ENCODE assay signal across 8 cellular contexts in genomic region chr1:192539450-192540132, GRCh38. TPM values are rescaled to one million over a fixed set of nuclear protein-coding genes. Genes with fewer than 3 reads are reported as not detected.
DNase-seq lines count a peak whose midpoint lies in the region; ATAC-seq and TF ChIP-seq lines count a peak whose summit lies in the region.

No MANE protein-coding gene starts in this region.

- peaks cover 6% of the 10 kb centered on the region for H3K4me1 Mint-ChIP-seq in Caco-2 (ENCODE audit: low read depth, unreplicated experiment)

- H3K27me3 Mint-ChIP-seq in Caco-2 (ENCODE audit: insufficient read depth, unreplicated experiment): no peaks in the 10 kb centered on the region

- peak overlapping the region; percentile 25 for H3K9ac ChIP-seq in HUES6 (ENCODE audit: low read length)

- ATAC-seq in body of pancreas (peak; percentile 94), GM18505 (IDR thresholded peaks at IDR 0.05; ENCODE audit: unreplicated experiment) (no peak), GM18867 (IDR thresholded peaks at IDR 0.05; ENCODE audit: unreplicated experiment) (no peak)

- H3K9me3 Mint-ChIP-seq in Caco-2 (ENCODE audit: unreplicated experiment): no peaks in the 10 kb centered on the region

- no peaks in the 10 kb centered on the region for H3K4me1 ChIP-seq in Caco-2
- H3K4me1 ChIP-seq in HUES6 (ENCODE audit: control insufficient read depth, insufficient read depth, low read length): peaks cover 14% of the 10 kb centered on the region
- peaks cover 11% of the 10 kb centered on the region for H3K4me1 ChIP-seq in body of pancreas
- peaks cover 10% of the 10 kb centered on the region for H3K4me1 ChIP-seq in thymus (ENCODE audit: control insufficient read depth, insufficient read depth, low read length)

- no peaks in the 10 kb centered on the region for H3K36me3 ChIP-seq in Caco-2 (ENCODE audit: control insufficient read depth, insufficient read depth, low read length)
- no peaks in the 10 kb centered on the region for H3K36me3 ChIP-seq in HUES6 (ENCODE audit: control insufficient read depth, insufficient read depth, low read length)
- H3K36me3 ChIP-seq in body of pancreas (replicated peaks in 1 of 2; ENCODE audit: insufficient read depth in 1 of 2, low read depth in 2 of 2): no peaks in the 10 kb centered on the region
- no peaks in the 10 kb centered on the region for H3K36me3 ChIP-seq in kidney epithelial cell (ENCODE audit: control insufficient read depth, insufficient read depth, low read length)
- no peaks in the 10 kb centered on the region for H3K36me3 ChIP-seq in thymus (ENCODE audit: control insufficient read depth, insufficient read depth)

- H3K27me3 ChIP-seq in Caco-2 (replicated peaks; ENCODE audit: control insufficient read depth, insufficient read depth, low read length): no peaks in the 10 kb centered on the region
- no peaks in the 10 kb centered on the region for H3K27me3 ChIP-seq in HUES6 (ENCODE audit: control insufficient read depth, insufficient read depth, low read length)
- no peaks in the 10 kb centered on the region for H3K27me3 ChIP-seq in body of pancreas
- H3K27me3 ChIP-seq in kidney epithelial cell (ENCODE audit: control insufficient read depth, insufficient read depth, low read length): no peaks in the 10 kb centered on the region
- H3K27me3 ChIP-seq in thymus (ENCODE audit: control insufficient read depth, insufficient read depth): no peaks in the 10 kb centered on the region

- WGBS in body of pancreas, 2 donors: 35 to 38% methylated on average over 4 of the region's 4 CpGs
- 50% methylated on average over 4 of the region's 4 CpGs for WGBS in thymus

- H3K4me3 ChIP-seq in Caco-2 (ENCODE audit: low read depth, low read length) (no peak overlapping the region), HUES6 (ENCODE audit: low read depth, low read length) (no peak overlapping the region), body of pancreas (no peak overlapping the region), kidney epithelial cell (ENCODE audit: low read depth, low read length) (no peak overlapping the region), thymus (ENCODE audit: low read length) (no peak overlapping the region)

- H3K36me3 Mint-ChIP-seq in Caco-2 (ENCODE audit: insufficient read depth, unreplicated experiment): no peaks in the 10 kb centered on the region

- no peaks in the 10 kb centered on the region for H3K9me3 ChIP-seq in Caco-2
- no peaks in the 10 kb centered on the region for H3K9me3 ChIP-seq in HUES6 (ENCODE audit: control insufficient read depth, insufficient read depth, low read depth, low read length)
- H3K9me3 ChIP-seq in body of pancreas: no peaks in the 10 kb centered on the region
- no peaks in the 10 kb centered on the region for H3K9me3 ChIP-seq in thymus (ENCODE audit: control insufficient read depth)

- H3K27ac ChIP-seq in HUES6 (ENCODE audit: low read depth, low read length) (peak overlapping the region; percentile 52), body of pancreas (peak overlapping the region in 2 of 4 donors; percentile 46 to 70), thymus (ENCODE audit: low read depth) (peak overlapping the region; percentile 91)

- POLR2A ChIA-PET in Caco-2 (lab: Charles Lee): no interaction called here

- no peak overlapping the region for H3K4me3 Mint-ChIP-seq in Caco-2 (ENCODE audit: unreplicated experiment)

- CTCF ChIA-PET in Caco-2 (lab: Charles Lee): no interaction called here

- no TSS peak for BruUV-seq in Caco-2 (replicated peaks; lab: Mats Ljungman, UMichigan)

- no peak for TF ChIP-seq POLR2A in body of pancreas (IDR thresholded peaks at IDR 0.05)
- no peak for TF ChIP-seq POLR2A in GM18505 (IDR thresholded peaks at IDR 0.05; ENCODE audit: borderline replicate concordance, extremely low read depth, insufficient read depth, insufficient read length)

- peak overlapping the region; percentile 63 for H3K27ac Mint-ChIP-seq in Caco-2 (ENCODE audit: unreplicated experiment)

- peak in 1 of 2 experiments; percentile 47 for DNase-seq in Caco-2
- DNase-seq in body of pancreas: peak in 1 of 4 donors; percentile 17
- DNase-seq in kidney epithelial cell (ENCODE audit: low read depth): peak; percentile 89
- DNase-seq in NCI-H146 (lab: John Stamatoyannopoulos, UW): no peak

- no peak for TF ChIP-seq CTCF in Caco-2 (IDR thresholded peaks at IDR 0.05; ENCODE audit: insufficient read depth in 1 of 2, low read depth in 1 of 2, low read length in 1 of 2, severe bottlenecking in 1 of 2, unreplicated experiment in 1 of 2)
- TF ChIP-seq CTCF in body of pancreas (IDR thresholded peaks at IDR 0.05): no peak
- TF ChIP-seq CTCF in kidney epithelial cell (IDR thresholded peaks at IDR 0.05; ENCODE audit: insufficient read depth, low read length, poor library complexity, severe bottlenecking): no peak

- intact Hi-C loops in Caco-2 (cut with micrococcal nuclease; ENCODE audit: unreplicated experiment) (no loop called here), body of pancreas (cut with DNase I) (no loop called here)

RNA-seq across cellular contexts. Expression of gene RGS1, which starts 36.0 kb away (rescaled TPM):
- total RNA-seq in Caco-2 (2022) (not detected in 2 replicates), body of pancreas (10 to 100 TPM in 1 of 2 donors, under 1 TPM in 1; 0.99 to 10.4 TPM), kidney epithelial cell (0.41 TPM in 1 of 2 replicates, not detected in the other)
- polyA plus RNA-seq in thymus: 329 TPM
